Comparison of ENCODE assay signal across 10 cellular contexts in the genomic region with DNA sequence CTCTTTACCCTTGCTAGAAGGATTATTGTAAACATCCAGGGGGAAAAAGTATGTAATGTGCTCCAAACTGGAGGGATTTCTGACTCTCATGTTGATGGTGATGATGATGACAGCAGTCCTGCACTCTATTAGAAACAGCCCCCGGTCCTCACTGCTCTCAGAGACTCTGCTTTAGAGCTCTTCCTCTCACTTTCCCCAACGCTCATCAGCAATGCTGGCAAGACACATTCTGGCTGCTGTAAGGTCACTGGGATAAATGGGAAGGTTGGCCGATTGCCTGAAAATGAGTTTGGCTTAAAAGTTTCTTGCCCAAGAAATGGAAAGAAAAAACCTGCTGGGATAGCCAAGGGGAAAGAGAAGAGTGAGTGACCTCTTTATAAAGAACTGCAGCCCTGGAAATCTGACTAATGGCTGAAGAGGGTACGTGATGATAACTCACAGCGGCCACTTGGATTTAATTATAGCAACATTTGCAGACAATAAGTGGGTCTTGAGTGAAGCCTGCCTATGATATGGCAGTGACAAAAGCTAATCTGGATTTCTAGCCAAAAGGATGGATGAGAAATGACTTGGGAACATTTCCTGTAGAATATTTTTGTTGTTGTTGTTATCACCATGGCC.
"Had no signal": no experiment of that assay in that cellular context is flagged by ENCODE, and none has a peak within 500 bp of the region (broad histone marks: within the 10 kb centered on the region; RNA-seq: fewer than 3 reads in every experiment).

No MANE protein-coding gene starts in this region.

- H3K27me3 Mint-ChIP-seq: activated CD8-positive, alpha-beta T cell treated with anti-CD3 and anti-CD28 coated beads for 36 hours had no signal

- DNase-seq: activated CD4-positive, alpha-beta T cell treated with anti-CD3 and anti-CD28 coated beads for 4 hours; activated CD8-positive, alpha-beta memory T cell treated with anti-CD3 and anti-CD28 coated beads, Interleukin-2, amount 50 U/mL, for 4 hours; activated CD8-positive, alpha-beta T cell treated with anti-CD3 and anti-CD28 coated beads for 36 hours; foreskin fibroblast; islet precursor cell; pancreas; transverse colon had no signal

- H3K4me3 Mint-ChIP-seq: activated CD8-positive, alpha-beta T cell treated with anti-CD3 and anti-CD28 coated beads for 36 hours had no signal

- H3K4me1 ChIP-seq: ascending aorta, esophagus muscularis mucosa, pancreas, transverse colon had no signal

- H3K9me3 ChIP-seq: ascending aorta, pancreas, transverse colon had no signal

- H3K27ac ChIP-seq: ascending aorta, esophagus muscularis mucosa, pancreas, transverse colon had no signal

- ATAC-seq: activated CD8-positive, alpha-beta T cell treated with anti-CD3 and anti-CD28 coated beads for 36 hours; pancreas had no signal

- H3K27ac Mint-ChIP-seq: activated CD8-positive, alpha-beta T cell treated with anti-CD3 and anti-CD28 coated beads for 36 hours had no signal

- H3K27me3 ChIP-seq: ascending aorta, esophagus muscularis mucosa, pancreas, transverse colon had no signal

- H3K4me3 ChIP-seq: ascending aorta, esophagus muscularis mucosa, pancreas, smooth muscle cell, transverse colon had no signal

- H3K4me2 ChIP-seq: smooth muscle cell had no signal

- H3K36me3 ChIP-seq: ascending aorta, esophagus muscularis mucosa, pancreas, transverse colon had no signal
